ENCODE assay signal across 23 cellular contexts in genomic region chrX:107107459-107107858, GRCh38. TPM values are rescaled to one million over a fixed set of nuclear protein-coding genes. Genes with fewer than 3 reads are reported as not detected.
DNase-seq lines count a peak whose midpoint lies in the region; ATAC-seq and TF ChIP-seq lines count a peak whose summit lies in the region.
"Had no signal": no experiment of that assay in that cellular context is flagged by ENCODE, and none has a peak within 500 bp of the region (broad histone marks: within the 10 kb centered on the region; RNA-seq: fewer than 3 reads in every experiment).

No MANE protein-coding gene starts in this region.

- H3K4me1 ChIP-seq in Peyer's patch, result no peaks in the 10 kb centered on the region

- H3K27ac Mint-ChIP-seq in CD4-positive, alpha-beta T cell, result peak overlapping the region; percentile 1
- H3K27ac Mint-ChIP-seq: activated T-cell treated with anti-CD3 and anti-CD28 coated beads, Interleukin-2, amount 50 U/mL, for 24 hours; IgD-negative memory B cell had no signal

- H3K4me3 ChIP-seq in Peyer's patch, result no peak overlapping the region
- H3K4me3 ChIP-seq: dorsolateral prefrontal cortex had no signal

- ATAC-seq in CD4-positive, alpha-beta T cell (ENCODE audit: poor library complexity), result no peak
- ATAC-seq in HG02610 (IDR thresholded peaks at IDR 0.05; ENCODE audit: unreplicated experiment), result no peak

- peaks cover 72% of the 10 kb centered on the region for H3K36me3 Mint-ChIP-seq in CD4-positive, alpha-beta T cell (ENCODE audit: low read depth)

- no peak overlapping the region for H3K27ac ChIP-seq in CD4-positive, alpha-beta T cell (ENCODE audit: low read depth, low read length)
- H3K27ac ChIP-seq in Peyer's patch, result no peak overlapping the region
- H3K27ac ChIP-seq: C4-2B, dorsolateral prefrontal cortex, RWPE1 had no signal

- DNase-seq in CD4-positive, alpha-beta T cell, result no peak
- DNase-seq in KBM-7, result peak; percentile 62
- peak; percentile 26 for DNase-seq in amniotic epithelial cell (ENCODE audit: low read depth)
- DNase-seq in kidney tubule cell (ENCODE audit: low spot score), result peak; percentile 52
- no peak for DNase-seq in LoVo (ENCODE audit: low spot score)
- no peak for DNase-seq in Peyer's patch
- DNase-seq: activated CD8-positive, alpha-beta memory T cell treated with anti-CD3 and anti-CD28 coated beads for 24 hours; activated gamma-delta T cell treated with Interleukin-2 at 50 U/mL for 16 hours; activated T-cell treated with anti-CD3 and anti-CD28 coated beads, Interleukin-2, amount 50 U/mL, for 24 hours; amniotic stem cell; dorsolateral prefrontal cortex; head of caudate nucleus; mesenchymal stem cell; NCI-H187; NCI-H2171 treated with DMSO at 0.1 percent for 48 hours; NCI-H526; occipital lobe; small intestine; stimulated activated CD4-positive, alpha-beta T cell treated with anti-CD3 and anti-CD28 coated beads, Interleukin-1b, Interleukin-23, amount 100 ng/mL, for 48 hours had no signal

- in situ Hi-C loops in KBM-7 (cut with MboI; ENCODE audit: low pct_unique_long_range_greater_than_20kb, low sequenced_read_pairs), result no loop called here

- peaks cover 36% of the 10 kb centered on the region for H3K4me1 Mint-ChIP-seq in CD4-positive, alpha-beta T cell (ENCODE audit: low read depth)

- intact Hi-C loops in CD4-positive, alpha-beta T cell (cut with DNase I, micrococcal nuclease), result no loop called here

- H3K27me3 Mint-ChIP-seq in CD4-positive, alpha-beta T cell, result no peaks in the 10 kb centered on the region
- H3K27me3 Mint-ChIP-seq: IgD-negative memory B cell had no signal

- no peaks in the 10 kb centered on the region for H3K27me3 ChIP-seq in CD4-positive, alpha-beta T cell (ENCODE audit: control insufficient read depth, insufficient read depth, low read length)
- H3K27me3 ChIP-seq in Peyer's patch, result no peaks in the 10 kb centered on the region

- H3K9me3 ChIP-seq in CD4-positive, alpha-beta T cell (ENCODE audit: control insufficient read depth, low read length), result no peaks in the 10 kb centered on the region
- no peaks in the 10 kb centered on the region for H3K9me3 ChIP-seq in Peyer's patch

- H3K36me3 ChIP-seq in Peyer's patch, result peaks cover 0 to 14% (median 0%) of the 10 kb centered on the region in 3 donors

- H3K9me3 Mint-ChIP-seq in CD4-positive, alpha-beta T cell, result no peaks in the 10 kb centered on the region
- H3K9me3 Mint-ChIP-seq: activated T-cell treated with anti-CD3 and anti-CD28 coated beads, Interleukin-2, amount 50 U/mL, for 24 hours; IgD-negative memory B cell had no signal

- no peak for TF ChIP-seq CTCF in CD4-positive, alpha-beta T cell (IDR thresholded peaks at IDR 0.05)
- no peak for TF ChIP-seq CTCF in Peyer's patch (IDR thresholded peaks at IDR 0.05)

- POLR2A ChIA-PET in CD4-positive, alpha-beta T cell (lab: Charles Lee), result no interaction called here

- no peak overlapping the region for H3K4me3 Mint-ChIP-seq in CD4-positive, alpha-beta T cell
- H3K4me3 Mint-ChIP-seq: activated T-cell treated with anti-CD3 and anti-CD28 coated beads, Interleukin-2, amount 50 U/mL, for 24 hours; IgD-negative memory B cell had no signal

- CTCF ChIA-PET in CD4-positive, alpha-beta T cell (lab: Charles Lee), result no interaction called here

- TF ChIP-seq POLR2A in Peyer's patch (IDR thresholded peaks at IDR 0.05), result no peak

RNA-seq across cellular contexts. Expression of gene RBM41, which starts 11.2 kb away (rescaled TPM):
- 1 to 10 TPM; 5.9 to 8.2 TPM for total RNA-seq in CD4-positive, alpha-beta T cell
- 10 to 100 TPM; 27.8 to 46.2 (median 37.8) TPM for total RNA-seq in Peyer's patch

Comparison
In these comparisons a context has a peak if more than half of its experiments do, and no peak if none do; other contexts are left out.
1. DNase-seq: peak in KBM-7 (single experiment), amniotic epithelial cell (single experiment) and kidney tubule cell (single experiment); none in CD4-positive, alpha-beta T cell (0 of 10), LoVo (single experiment) and Peyer's patch (0 of 3).